In the genomic region with DNA sequence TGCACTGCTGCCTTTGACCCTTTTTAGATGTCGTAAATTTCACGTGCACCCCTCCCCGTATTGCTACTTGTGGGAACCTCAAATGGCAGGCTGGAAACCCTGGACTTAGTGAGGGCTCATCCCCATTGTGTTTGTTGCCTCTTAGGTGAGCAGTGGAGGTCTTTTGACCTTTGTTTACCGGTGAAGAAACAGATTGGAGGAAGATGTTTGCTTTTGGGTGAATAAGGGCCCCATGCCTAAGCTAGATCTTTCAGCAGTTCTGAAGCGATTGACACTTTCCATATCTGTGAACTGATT, we compare ENCODE assay signal across 8 cellular contexts. TPM values are rescaled to one million over a fixed set of nuclear protein-coding genes. Genes with fewer than 3 reads are reported as not detected.
DNase-seq lines count a peak whose midpoint lies in the region; ATAC-seq and TF ChIP-seq lines count a peak whose summit lies in the region.

No MANE protein-coding gene starts in this region.

- no peak for DNase-seq in stimulated activated naive CD8-positive, alpha-beta T cell treated with anti-CD3 and anti-CD28 coated beads, Interleukin-15, Interleukin-2, amounts not matched to agents 100 U/mL and 50 U/mL, for 24 hours
- no peak for DNase-seq in activated T-helper 1 cell treated with anti-CD3 and anti-CD28 coated beads, Interleukin-12 subunit alpha, Interleukin-12 subunit beta, Interleukin-2, Interleukin-4 antibody, amounts not matched to agents 30 ng/mL and 10 ng/mL and 1 ng/mL, durations not matched to agents 14 hours and 24 hours and 36 hours (ENCODE audit: low spot score)
- DNase-seq in left colon (no peak), type B pancreatic cell (ENCODE audit: extremely low spot score, unreplicated experiment) (no peak), NCI-H2107 treated with DMSO at 0.1 percent for 48 hours (lab: John Stamatoyannopoulos, UW; ENCODE audit: unreplicated experiment) (no peak), NCI-H446 treated with DMSO at 0.1 percent for 48 hours (lab: John Stamatoyannopoulos, UW) (no peak), NCI-H2196 (lab: John Stamatoyannopoulos, UW; ENCODE audit: unreplicated experiment) (no peak)

- peak overlapping the region; percentile 92 for H3K4me3 Mint-ChIP-seq in stimulated activated naive CD8-positive, alpha-beta T cell treated with anti-CD3 and anti-CD28 coated beads, Interleukin-15, Interleukin-2, amounts not matched to agents 100 ng/mL and 50 ng/mL, for 24 hours
- peak overlapping the region; percentile 92 for H3K4me3 Mint-ChIP-seq in activated T-helper 1 cell treated with anti-CD3 and anti-CD28 coated beads, Interleukin-12 subunit alpha, Interleukin-12 subunit beta, Interleukin-2, Interleukin-4 antibody, amounts not matched to agents 30 ng/mL and 10 ng/mL and 1 ng/mL, durations not matched to agents 14 hours and 24 hours and 36 hours
- peak overlapping the region; percentile 95 for H3K4me3 Mint-ChIP-seq in type B pancreatic cell

- peaks cover 15% of the 10 kb centered on the region for H3K36me3 Mint-ChIP-seq in stimulated activated naive CD8-positive, alpha-beta T cell treated with anti-CD3 and anti-CD28 coated beads, Interleukin-15, Interleukin-2, amounts not matched to agents 100 ng/mL and 50 ng/mL, for 24 hours (ENCODE audit: low read depth)
- peaks cover 15% of the 10 kb centered on the region for H3K36me3 Mint-ChIP-seq in activated T-helper 1 cell treated with anti-CD3 and anti-CD28 coated beads, Interleukin-12 subunit alpha, Interleukin-12 subunit beta, Interleukin-2, Interleukin-4 antibody, amounts not matched to agents 30 ng/mL and 10 ng/mL and 1 ng/mL, durations not matched to agents 14 hours and 24 hours and 36 hours (ENCODE audit: low read depth)
- H3K36me3 Mint-ChIP-seq in type B pancreatic cell: peaks cover 7% of the 10 kb centered on the region

- H3K9me3 Mint-ChIP-seq in stimulated activated naive CD8-positive, alpha-beta T cell treated with anti-CD3 and anti-CD28 coated beads, Interleukin-15, Interleukin-2, amounts not matched to agents 100 ng/mL and 50 ng/mL, for 24 hours: no peaks in the 10 kb centered on the region
- H3K9me3 Mint-ChIP-seq in activated T-helper 1 cell treated with anti-CD3 and anti-CD28 coated beads, Interleukin-12 subunit alpha, Interleukin-12 subunit beta, Interleukin-2, Interleukin-4 antibody, amounts not matched to agents 30 ng/mL and 10 ng/mL and 1 ng/mL, durations not matched to agents 14 hours and 24 hours and 36 hours: no peaks in the 10 kb centered on the region
- H3K9me3 Mint-ChIP-seq in type B pancreatic cell: no peaks in the 10 kb centered on the region

- no peak for ATAC-seq in stimulated activated naive CD8-positive, alpha-beta T cell treated with anti-CD3 and anti-CD28 coated beads, Interleukin-15, Interleukin-2, amounts not matched to agents 100 U/mL and 50 U/mL, for 24 hours
- ATAC-seq in left colon: peak; percentile 5

- intact Hi-C loops in activated T-helper 1 cell treated with anti-CD3 and anti-CD28 coated beads, Interleukin-12 subunit alpha, Interleukin-12 subunit beta, Interleukin-2, Interleukin-4 antibody, amounts not matched to agents 30 ng/mL and 10 ng/mL and 1 ng/mL, durations not matched to agents 14 hours and 24 hours and 36 hours (cut with micrococcal nuclease): loop anchor here (1.0 to 5.0 kb wide), 8 partner anchors 15 to 126 kb away; a partner anchor contains a TSS
- intact Hi-C loops in left colon (cut with DNase I, micrococcal nuclease): no loop called here

- no peak for TF ChIP-seq CTCF in type B pancreatic cell (conservative IDR thresholded peaks at IDR 0.05)

- no peaks in the 10 kb centered on the region for H3K27me3 Mint-ChIP-seq in stimulated activated naive CD8-positive, alpha-beta T cell treated with anti-CD3 and anti-CD28 coated beads, Interleukin-15, Interleukin-2, amounts not matched to agents 100 ng/mL and 50 ng/mL, for 24 hours
- peaks cover 2% of the 10 kb centered on the region for H3K27me3 Mint-ChIP-seq in activated T-helper 1 cell treated with anti-CD3 and anti-CD28 coated beads, Interleukin-12 subunit alpha, Interleukin-12 subunit beta, Interleukin-2, Interleukin-4 antibody, amounts not matched to agents 30 ng/mL and 10 ng/mL and 1 ng/mL, durations not matched to agents 14 hours and 24 hours and 36 hours (ENCODE audit: insufficient read depth)
- H3K27me3 Mint-ChIP-seq in type B pancreatic cell: no peaks in the 10 kb centered on the region

- peaks cover 45% of the 10 kb centered on the region for H3K4me1 Mint-ChIP-seq in stimulated activated naive CD8-positive, alpha-beta T cell treated with anti-CD3 and anti-CD28 coated beads, Interleukin-15, Interleukin-2, amounts not matched to agents 100 ng/mL and 50 ng/mL, for 24 hours (ENCODE audit: low read depth)
- H3K4me1 Mint-ChIP-seq in activated T-helper 1 cell treated with anti-CD3 and anti-CD28 coated beads, Interleukin-12 subunit alpha, Interleukin-12 subunit beta, Interleukin-2, Interleukin-4 antibody, amounts not matched to agents 30 ng/mL and 10 ng/mL and 1 ng/mL, durations not matched to agents 14 hours and 24 hours and 36 hours (ENCODE audit: low read depth): peaks cover 40% of the 10 kb centered on the region
- H3K4me1 Mint-ChIP-seq in type B pancreatic cell (ENCODE audit: unreplicated experiment): peaks cover 42% of the 10 kb centered on the region

- H3K27ac Mint-ChIP-seq in stimulated activated naive CD8-positive, alpha-beta T cell treated with anti-CD3 and anti-CD28 coated beads, Interleukin-15, Interleukin-2, amounts not matched to agents 100 ng/mL and 50 ng/mL, for 24 hours: peak overlapping the region; percentile 85
- peak overlapping the region; percentile 77 for H3K27ac Mint-ChIP-seq in activated T-helper 1 cell treated with anti-CD3 and anti-CD28 coated beads, Interleukin-12 subunit alpha, Interleukin-12 subunit beta, Interleukin-2, Interleukin-4 antibody, amounts not matched to agents 30 ng/mL and 10 ng/mL and 1 ng/mL, durations not matched to agents 14 hours and 24 hours and 36 hours
- peak overlapping the region; percentile 80 for H3K27ac Mint-ChIP-seq in type B pancreatic cell

RNA-seq across cellular contexts. Expression of a gene that starts 0.8 kb away (rescaled TPM):
- total RNA-seq in activated T-helper 1 cell treated with anti-CD3 and anti-CD28 coated beads, Interleukin-12 subunit alpha, Interleukin-12 subunit beta, Interleukin-2, Interleukin-4 antibody, amounts not matched to agents 30 ng/mL and 10 ng/mL and 1 ng/mL, durations not matched to agents 14 hours and 24 hours and 36 hours: 92.4 and 99.8 TPM in 2 replicates
- total RNA-seq in left colon: 10 to 100 TPM; 65.9 to 79.3 TPM
- 99.5 and 159 TPM in 2 replicates for total RNA-seq in type B pancreatic cell (ENCODE audit: low replicate concordance)

RNA-seq across cellular contexts. Expression of a gene that starts 14.9 kb away (rescaled TPM):
- 0.34 and 0.69 TPM in 2 replicates for total RNA-seq in activated T-helper 1 cell treated with anti-CD3 and anti-CD28 coated beads, Interleukin-12 subunit alpha, Interleukin-12 subunit beta, Interleukin-2, Interleukin-4 antibody, amounts not matched to agents 30 ng/mL and 10 ng/mL and 1 ng/mL, durations not matched to agents 14 hours and 24 hours and 36 hours
- total RNA-seq in left colon (1 to 10 TPM; 1.6 to 4.6 TPM), type B pancreatic cell (ENCODE audit: low replicate concordance) (17.8 and 31.6 TPM in 2 replicates)

RNA-seq across cellular contexts. Expression of a gene that starts 19.8 kb away (rescaled TPM):
- total RNA-seq in activated T-helper 1 cell treated with anti-CD3 and anti-CD28 coated beads, Interleukin-12 subunit alpha, Interleukin-12 subunit beta, Interleukin-2, Interleukin-4 antibody, amounts not matched to agents 30 ng/mL and 10 ng/mL and 1 ng/mL, durations not matched to agents 14 hours and 24 hours and 36 hours: 89.1 and 96.4 TPM in 2 replicates
- 100 to 1,000 TPM; 413 to 538 TPM for total RNA-seq in left colon
- total RNA-seq in type B pancreatic cell (ENCODE audit: low replicate concordance): 87.2 and 156 TPM in 2 replicates

RNA-seq across cellular contexts. Expression of a gene that starts 24.8 kb away (rescaled TPM):
- 0.29 and 0.49 TPM in 2 replicates for total RNA-seq in activated T-helper 1 cell treated with anti-CD3 and anti-CD28 coated beads, Interleukin-12 subunit alpha, Interleukin-12 subunit beta, Interleukin-2, Interleukin-4 antibody, amounts not matched to agents 30 ng/mL and 10 ng/mL and 1 ng/mL, durations not matched to agents 14 hours and 24 hours and 36 hours
- total RNA-seq in left colon: not detected
- 1.7 TPM in 1 of 2 replicates, not detected in the other for total RNA-seq in type B pancreatic cell (ENCODE audit: low replicate concordance)

RNA-seq across cellular contexts. Expression of a gene that starts 33.3 kb away (rescaled TPM):
- total RNA-seq in activated T-helper 1 cell treated with anti-CD3 and anti-CD28 coated beads, Interleukin-12 subunit alpha, Interleukin-12 subunit beta, Interleukin-2, Interleukin-4 antibody, amounts not matched to agents 30 ng/mL and 10 ng/mL and 1 ng/mL, durations not matched to agents 14 hours and 24 hours and 36 hours: not detected in 2 replicates
- total RNA-seq in left colon: 1 to 10 TPM in 1 of 2 donors, under 1 TPM in 1; 0.61 to 1.1 TPM
- total RNA-seq in type B pancreatic cell (ENCODE audit: low replicate concordance): 0.92 TPM in 1 of 2 replicates, not detected in the other
